8 cellular contexts compared by ENCODE assay signal in genomic region chr11:67022341-67022933, GRCh38. TPM values are rescaled to one million over a fixed set of nuclear protein-coding genes. Genes with fewer than 3 reads are reported as not detected.
DNase-seq lines count a peak whose midpoint lies in the region; ATAC-seq and TF ChIP-seq lines count a peak whose summit lies in the region.

No MANE protein-coding gene starts in this region.

- H3K27me3 Mint-ChIP-seq in activated T-cell treated with anti-CD3 and anti-CD28 coated beads, Interleukin-2, amount 50 U/mL, for 4 hours (ENCODE audit: low read depth), result peaks cover 39% of the 10 kb centered on the region

- intact Hi-C loops in testis (cut with DNase I; ENCODE audit: low total_unique reads), result no loop called here

- H3K36me3 ChIP-seq in testis (ENCODE audit: low read depth, missing control alignments), result no peaks in the 10 kb centered on the region

- no peaks in the 10 kb centered on the region for H3K9me3 Mint-ChIP-seq in activated T-cell treated with anti-CD3 and anti-CD28 coated beads, Interleukin-2, amount 50 U/mL, for 4 hours

- no peak for TF ChIP-seq CTCF in testis (IDR thresholded peaks at IDR 0.05)

- peak overlapping the region; percentile 50 for H3K4me3 Mint-ChIP-seq in activated T-cell treated with anti-CD3 and anti-CD28 coated beads, Interleukin-2, amount 50 U/mL, for 4 hours

- no peak overlapping the region for H3K27ac ChIP-seq in testis

- H3K27me3 ChIP-seq in testis, result no peaks in the 10 kb centered on the region

- peak; percentile 17 for DNase-seq in activated T-cell treated with anti-CD3 and anti-CD28 coated beads, Interleukin-2, amount 50 U/mL, for 4 hours
- DNase-seq in activated T-cell treated with anti-CD3 and anti-CD28 coated beads for 4 hours, result no peak
- peak in 33 of 56 donors; percentile 11 to 71 (median 40) for DNase-seq in amygdala (lab: John Stamatoyannopoulos, UW)
- DNase-seq in iris pigment epithelial cell (ENCODE audit: low read depth), result peak; percentile 51
- peak; percentile 59 for DNase-seq in testis
- DNase-seq in DMS153 (lab: John Stamatoyannopoulos, UW), result no peak

- no peak for TF ChIP-seq POLR2A in testis (IDR thresholded peaks at IDR 0.05)

- peaks cover 31% of the 10 kb centered on the region for H3K4me1 Mint-ChIP-seq in activated T-cell treated with anti-CD3 and anti-CD28 coated beads, Interleukin-2, amount 50 U/mL, for 4 hours (ENCODE audit: low read depth)

- no peaks in the 10 kb centered on the region for H3K9me3 ChIP-seq in testis

- peaks cover 8% of the 10 kb centered on the region for H3K4me1 ChIP-seq in testis

- no peaks in the 10 kb centered on the region for H3K36me3 Mint-ChIP-seq in activated T-cell treated with anti-CD3 and anti-CD28 coated beads, Interleukin-2, amount 50 U/mL, for 4 hours (ENCODE audit: insufficient read depth)

- peak overlapping the region in 1 of 2 donors; percentile 31 for H3K4me3 ChIP-seq in testis

- ATAC-seq in activated T-cell treated with anti-CD3 and anti-CD28 coated beads, Interleukin-2, amount 50 U/mL, for 4 hours, result no peak
- ATAC-seq in HG03196 (IDR thresholded peaks at IDR 0.05; ENCODE audit: unreplicated experiment) (no peak), HG03139 (IDR thresholded peaks at IDR 0.05; ENCODE audit: unreplicated experiment) (no peak)

- WGBS in testis, 2 donors, result 4 to 5% methylated on average over 17 to 20 of the region's 20 CpGs

RNA-seq across cellular contexts. Expression of gene SYT12, which starts 0.5 kb away (rescaled TPM):
- under 1 TPM in 2 of 3 donors, not detected in 1; 0.08 to 0.16 TPM for total RNA-seq in activated T-cell treated with anti-CD3 and anti-CD28 coated beads, Interleukin-2, amount 50 U/mL, for 4 hours
- 1 to 10 TPM; 3.4 to 4.2 TPM for total RNA-seq in testis
- polyA plus RNA-seq in testis (ENCODE audit: insufficient read depth, low read depth, low replicate concordance), result 3.7 TPM

RNA-seq across cellular contexts. Expression of gene RHOD, which starts 34.2 kb away (rescaled TPM):
- total RNA-seq in activated T-cell treated with anti-CD3 and anti-CD28 coated beads, Interleukin-2, amount 50 U/mL, for 4 hours, result 1 to 10 TPM in 1 of 3 donors, under 1 TPM in 2; 0.35 to 1.1 (median 0.69) TPM
- total RNA-seq in testis, result 10 to 100 TPM; 11.1 to 13.9 TPM
- polyA plus RNA-seq in testis (ENCODE audit: insufficient read depth, low read depth, low replicate concordance), result 10.6 TPM

RNA-seq across cellular contexts. Expression of gene C11orf86, which starts 47.3 kb away (rescaled TPM):
- total RNA-seq in activated T-cell treated with anti-CD3 and anti-CD28 coated beads, Interleukin-2, amount 50 U/mL, for 4 hours, result not detected
- total RNA-seq in testis, result under 1 TPM in 1 of 2 donors, not detected in 1; 0.25 TPM
- not detected for polyA plus RNA-seq in testis (ENCODE audit: insufficient read depth, low read depth, low replicate concordance)

Comparison
In these comparisons a context has a peak if more than half of its experiments do, and no peak if none do; other contexts are left out.
1. DNase-seq: peak in activated T-cell treated with anti-CD3 and anti-CD28 coated beads, Interleukin-2, amount 50 U/mL, for 4 hours (single experiment), amygdala (33 of 56), iris pigment epithelial cell (single experiment) and testis (single experiment); none in activated T-cell treated with anti-CD3 and anti-CD28 coated beads for 4 hours (single experiment) and DMS153 (single experiment).
2. RNA of gene RHOD, which starts 34.2 kb away (total RNA-seq): 11.1 to 13.9 TPM in testis; 0.35 to 1.1 TPM in activated T-cell treated with anti-CD3 and anti-CD28 coated beads, Interleukin-2, amount 50 U/mL, for 4 hours; every median in the first group is over 4 times any median in the second.